ENCODE assay signal across 13 cellular contexts in genomic region chr18:23105581-23106219, GRCh38. TPM values are rescaled to one million over a fixed set of nuclear protein-coding genes. Genes with fewer than 3 reads are reported as not detected.
DNase-seq lines count a peak whose midpoint lies in the region; ATAC-seq and TF ChIP-seq lines count a peak whose summit lies in the region.
"Had no signal": no experiment of that assay in that cellular context is flagged by ENCODE, and none has a peak within 500 bp of the region (broad histone marks: within the 10 kb centered on the region; RNA-seq: fewer than 3 reads in every experiment).

No MANE protein-coding gene starts in this region.

- H3K36me3 ChIP-seq in ACC112 (ENCODE audit: insufficient read depth, low read length) (no peaks in the 10 kb centered on the region), Loucy (ENCODE audit: insufficient read depth, low read length) (no peaks in the 10 kb centered on the region), trophoblast cell (ENCODE audit: control insufficient read depth in 1 of 2, insufficient read depth in 2 of 2, low read length in 2 of 2) (no peaks in the 10 kb centered on the region)

- H3K4me3 ChIP-seq in ACC112 (ENCODE audit: low read depth, low read length) (no peak overlapping the region), Loucy (ENCODE audit: low read length, poor library complexity, severe bottlenecking) (no peak overlapping the region), epithelial cell of esophagus (ENCODE audit: low read length) (no peak overlapping the region), trophoblast cell (ENCODE audit: low read depth, low read length) (no peak overlapping the region)

- H3K18ac ChIP-seq in trophoblast cell (ENCODE audit: low read length) = peak overlapping the region; percentile 42

- H2AFZ ChIP-seq in ACC112 (ENCODE audit: low read length, unreplicated experiment) (no peak overlapping the region), Loucy (ENCODE audit: low read length) (no peak overlapping the region), trophoblast cell (ENCODE audit: insufficient read depth, low read length, poor library complexity) (no peak overlapping the region)

- no peaks in the 10 kb centered on the region for H3K9me3 ChIP-seq in Loucy (ENCODE audit: insufficient read depth, low read depth, low read length)
- H3K9me3 ChIP-seq in trophoblast cell (ENCODE audit: insufficient read depth, low read depth, low read length) = no peaks in the 10 kb centered on the region

- H4K12ac ChIP-seq in trophoblast cell (ENCODE audit: low read depth, low read length) = no peak overlapping the region

- peak overlapping the region; percentile 4 for H3K4ac ChIP-seq in trophoblast cell (ENCODE audit: low read depth, low read length)

- H3K27ac ChIP-seq in ACC112 (ENCODE audit: low read depth, low read length) (peak overlapping the region; percentile 99), trophoblast cell (ENCODE audit: low read depth, low read length) (peak overlapping the region; percentile 83)

- no peaks in the 10 kb centered on the region for H3K27me3 ChIP-seq in ACC112 (ENCODE audit: insufficient read depth, low read length)
- no peaks in the 10 kb centered on the region for H3K27me3 ChIP-seq in Loucy (ENCODE audit: insufficient read depth, low read length, poor library complexity, severe bottlenecking)
- no peaks in the 10 kb centered on the region for H3K27me3 ChIP-seq in trophoblast cell (ENCODE audit: insufficient read depth, low read length)

- H3K79me1 ChIP-seq in trophoblast cell (ENCODE audit: low read length) = peaks cover 18% of the 10 kb centered on the region

- H3K23ac ChIP-seq in trophoblast cell (ENCODE audit: low read length) = no peak overlapping the region

- peak overlapping the region; percentile 50 for H3K14ac ChIP-seq in trophoblast cell (ENCODE audit: low read length)

- peaks cover 30% of the 10 kb centered on the region for H3K4me1 ChIP-seq in ACC112 (ENCODE audit: control insufficient read depth, insufficient read depth, low read length, unreplicated experiment)
- peaks cover 13% of the 10 kb centered on the region for H3K4me1 ChIP-seq in Loucy (ENCODE audit: insufficient read depth, low read length, poor library complexity, severe bottlenecking)
- H3K4me1 ChIP-seq in trophoblast cell (ENCODE audit: control insufficient read depth in 1 of 2, insufficient read depth in 2 of 2, low read length in 2 of 2) = peaks cover 15 to 19% of the 10 kb centered on the region in 2 experiments

- H3K79me2 ChIP-seq in ACC112 (ENCODE audit: control insufficient read depth, insufficient read depth, low read length, unreplicated experiment) = no peaks in the 10 kb centered on the region
- no peaks in the 10 kb centered on the region for H3K79me2 ChIP-seq in Loucy (ENCODE audit: insufficient read depth, low read length)
- peaks cover 2% of the 10 kb centered on the region for H3K79me2 ChIP-seq in trophoblast cell (ENCODE audit: control insufficient read depth, insufficient read depth, low read length, poor library complexity)

- H3F3A ChIP-seq in Loucy (ENCODE audit: low read depth) = no peaks in the 10 kb centered on the region

- H3K9ac ChIP-seq in Loucy (ENCODE audit: low read depth, low read length, poor library complexity, severe bottlenecking) = no peak overlapping the region
- no peak overlapping the region for H3K9ac ChIP-seq in trophoblast cell (ENCODE audit: low read length)

- peak overlapping the region; percentile 28 for H2BK12ac ChIP-seq in trophoblast cell (ENCODE audit: low read length)

- H4K91ac ChIP-seq in trophoblast cell (ENCODE audit: low read depth, low read length) = peak overlapping the region; percentile 65

- H3K9me2 ChIP-seq in Loucy (replicated peaks; ENCODE audit: low read depth, low read length) = no peaks in the 10 kb centered on the region

- peak overlapping the region; percentile 13 for H2AK5ac ChIP-seq in trophoblast cell (ENCODE audit: low read length)

- peak overlapping the region; percentile 41 for H4K8ac ChIP-seq in trophoblast cell (ENCODE audit: low read depth, low read length)

- H2BK5ac ChIP-seq in trophoblast cell (ENCODE audit: low read depth, low read length, poor library complexity) = peak overlapping the region; percentile 66

- H4K20me1 ChIP-seq in Loucy (ENCODE audit: insufficient read depth, low read length, poor library complexity, severe bottlenecking) = no peaks in the 10 kb centered on the region

- WGBS in trophoblast cell (ENCODE audit: extremely low coverage, insufficient coverage, insufficient read length) = no CpG with 5 or more reads among the region's 21 CpGs

- peak overlapping the region; percentile 83 for H2BK120ac ChIP-seq in trophoblast cell (ENCODE audit: insufficient read depth, low read length, poor library complexity)

- no peak for TF ChIP-seq CTCF in Loucy (conservative IDR thresholded peaks at IDR 0.05; ENCODE audit: low read length)
- no peak for TF ChIP-seq CTCF in epithelial cell of esophagus (IDR thresholded peaks at IDR 0.05; ENCODE audit: insufficient read depth, low read depth, low read length, missing control alignments)

- H3K4me2 ChIP-seq in Loucy (ENCODE audit: low read depth, low read length, poor library complexity, severe bottlenecking) (peak overlapping the region; percentile 62), trophoblast cell (ENCODE audit: low read length) (peak overlapping the region; percentile 27)

- no peak for ATAC-seq in HG02678 (IDR thresholded peaks at IDR 0.05; ENCODE audit: unreplicated experiment)
- ATAC-seq: activated T-cell treated with anti-CD3 and anti-CD28 coated beads, Interleukin-2, amount 50 U/mL, for 72 hours had no signal

- DNase-seq in epithelial cell of esophagus (ENCODE audit: low read depth) (peak; percentile 29), trophoblast cell (peak; percentile 78 to 90), NOMO-1 (lab: John Stamatoyannopoulos, UW; ENCODE audit: unreplicated experiment in 2 of 2) (no peak), AG08396 (ENCODE audit: low spot score) (no peak)
- DNase-seq in activated T-cell treated with anti-CD3 and anti-CD28 coated beads, Interleukin-2, amount 50 U/mL, for 48 hours = no peak
- DNase-seq: activated CD4-positive, alpha-beta T cell treated with anti-CD3 and anti-CD28 coated beads for 48 hours; activated T-cell treated with anti-CD3 and anti-CD28 coated beads, Interleukin-2, amount 50 U/mL, for 72 hours; DND-41; left cardiac atrium; NCI-H2081 treated with DMSO at 0.1 percent for 48 hours had no signal

RNA-seq across cellular contexts. Expression of gene CABLES1, which starts 29.6 kb away (rescaled TPM):
- polyA plus RNA-seq in trophoblast cell (2013) = 2.1 and 2.3 TPM in 2 replicates

Comparison
In these comparisons a context has a peak if more than half of its experiments do, and no peak if none do; other contexts are left out.
1. DNase-seq: peak in epithelial cell of esophagus (single experiment) and trophoblast cell (2 of 2); none in NOMO-1 (0 of 2), activated T-cell treated with anti-CD3 and anti-CD28 coated beads, Interleukin-2, amount 50 U/mL, for 48 hours (0 of 2) and AG08396 (single experiment).